8 cellular contexts compared by ENCODE assay signal in genomic region chr19:11435833-11436313, GRCh38.
DNase-seq lines count a peak whose midpoint lies in the region; ATAC-seq and TF ChIP-seq lines count a peak whose summit lies in the region.

No MANE protein-coding gene starts in this region.

- H3K27me3 ChIP-seq in NT2/D1 (ENCODE audit: insufficient read depth, insufficient read length) = no peaks in the 10 kb centered on the region
- no peaks in the 10 kb centered on the region for H3K27me3 ChIP-seq in mucosa of rectum (ENCODE audit: control insufficient read depth in 2 of 2, insufficient read depth in 2 of 2, low read length in 2 of 2)

- H3K9me3 ChIP-seq in NT2/D1 (ENCODE audit: insufficient read depth, low read length) = no peaks in the 10 kb centered on the region
- H3K9me3 ChIP-seq in mucosa of rectum (ENCODE audit: control insufficient read depth in 2 of 2, low read length in 2 of 2) = no peaks in the 10 kb centered on the region

- TF ChIP-seq POLR2A in GM18505 (IDR thresholded peaks at IDR 0.05; ENCODE audit: borderline replicate concordance, extremely low read depth, insufficient read depth, insufficient read length) = no peak

- H3K36me3 ChIP-seq in NT2/D1 (ENCODE audit: insufficient read depth, insufficient read length, low read length) (peaks cover 41% of the 10 kb centered on the region), mucosa of rectum (ENCODE audit: control insufficient read depth in 2 of 2, insufficient read depth in 2 of 2, low read length in 2 of 2) (peaks cover 15 to 21% of the 10 kb centered on the region in 2 donors)

- DNase-seq in NT2/D1 (ENCODE audit: low read depth, low spot score) (no peak), choroid plexus epithelial cell (ENCODE audit: low read depth) (peak; percentile 55)

- ATAC-seq in HG02884 (IDR thresholded peaks at IDR 0.05; ENCODE audit: unreplicated experiment) (no peak), GM18505 (IDR thresholded peaks at IDR 0.05; ENCODE audit: unreplicated experiment) (no peak), HG03432 (IDR thresholded peaks at IDR 0.05; ENCODE audit: unreplicated experiment) (no peak), HG03521 (IDR thresholded peaks at IDR 0.05; ENCODE audit: unreplicated experiment) (no peak)

- H3K4me3 ChIP-seq in GM08714 (ENCODE audit: low read length) (peak overlapping the region; percentile 82), NT2/D1 (ENCODE audit: insufficient read length, low read depth) (peak overlapping the region; percentile 88), choroid plexus epithelial cell (ENCODE audit: low read depth, low read length) (peak overlapping the region; percentile 97), mucosa of rectum (ENCODE audit: low read length in 2 of 2) (peak overlapping the region; percentile 83 to 98)

- H3K27ac ChIP-seq in mucosa of rectum (ENCODE audit: low read depth in 2 of 2, low read length in 2 of 2) = peak overlapping the region; percentile 67 to 85

- peak overlapping the region; percentile 97 for H3K9ac ChIP-seq in NT2/D1 (ENCODE audit: insufficient read length, low read depth)
- peak overlapping the region; percentile 73 to 94 for H3K9ac ChIP-seq in mucosa of rectum (ENCODE audit: low read depth in 1 of 2, low read length in 2 of 2)

- H3K4me1 ChIP-seq in NT2/D1 (ENCODE audit: insufficient read depth, insufficient read length) = peaks cover 10% of the 10 kb centered on the region
- H3K4me1 ChIP-seq in mucosa of rectum (ENCODE audit: control insufficient read depth in 2 of 2, insufficient read depth in 2 of 2, low read length in 2 of 2) = peaks cover 14 to 16% of the 10 kb centered on the region in 2 donors

- no peak for TF ChIP-seq CTCF in choroid plexus epithelial cell (conservative IDR thresholded peaks at IDR 0.05; ENCODE audit: low read depth, low read length)
